24 cellular contexts compared by ENCODE assay signal in genomic region chr11:95508219-95508880, GRCh38.
DNase-seq lines count a peak whose midpoint lies in the region; ATAC-seq and TF ChIP-seq lines count a peak whose summit lies in the region.
"Had no signal": no experiment of that assay in that cellular context is flagged by ENCODE, and none has a peak within 500 bp of the region (broad histone marks: within the 10 kb centered on the region; RNA-seq: fewer than 3 reads in every experiment).

No MANE protein-coding gene starts in this region.

- H3K27me3 ChIP-seq in NT2/D1 (ENCODE audit: insufficient read depth, insufficient read length) = no peaks in the 10 kb centered on the region
- H3K27me3 ChIP-seq in right cardiac atrium (ENCODE audit: control insufficient read depth, insufficient read depth) = no peaks in the 10 kb centered on the region
- H3K27me3 ChIP-seq in smooth muscle cell (ENCODE audit: low read depth) = no peaks in the 10 kb centered on the region
- H3K27me3 ChIP-seq: left lung, SJCRH30 had no signal

- H3K27ac ChIP-seq in right cardiac atrium (ENCODE audit: low read length) = no peak overlapping the region
- H3K27ac ChIP-seq in smooth muscle cell (ENCODE audit: low read depth) = peak overlapping the region; percentile 77
- H3K27ac ChIP-seq: C4-2B, KMS-11, left lung, SJCRH30 had no signal

- no peak overlapping the region for H3K4me3 ChIP-seq in NT2/D1 (ENCODE audit: insufficient read length, low read depth)
- H3K4me3 ChIP-seq in cardiac fibroblast (replicated peaks in 1 of 2; ENCODE audit: low read depth in 2 of 2, low read length in 2 of 2) = no peak overlapping the region
- no peak overlapping the region for H3K4me3 ChIP-seq in right cardiac atrium (ENCODE audit: low read length)
- H3K4me3 ChIP-seq in smooth muscle cell = no peak overlapping the region
- H3K4me3 ChIP-seq: left lung, SJCRH30 had no signal

- intact Hi-C loops in right cardiac atrium (cut with DNase I) = no loop called here
- intact Hi-C loops in left colon (cut with DNase I, micrococcal nuclease) = no loop called here

- TF ChIP-seq CTCF in cardiac fibroblast (IDR thresholded peaks at IDR 0.05; ENCODE audit: low read depth, low read length) (no peak), smooth muscle cell (IDR thresholded peaks at IDR 0.05; ENCODE audit: borderline replicate concordance, insufficient read depth, poor library complexity, severe bottlenecking) (no peak)

- WGBS in right cardiac atrium = 59% methylated on average over 7 of the region's 7 CpGs
- WGBS in smooth muscle cell (ENCODE audit: low lambda C conversion rate) = 39% methylated on average over 7 of the region's 7 CpGs

- H3F3A ChIP-seq in smooth muscle cell (ENCODE audit: low read depth) = peaks cover 33% of the 10 kb centered on the region

- DNase-seq in NT2/D1 (ENCODE audit: low read depth, low spot score) (peak; percentile 27), cardiac fibroblast (ENCODE audit: low read depth in 2 of 2) (peak; percentile 20 to 63), right cardiac atrium (no peak), smooth muscle cell (lab: John Stamatoyannopoulos, UW; ENCODE audit: unreplicated experiment) (no peak), left colon (no peak)
- no peak for DNase-seq in activated CD4-positive, alpha-beta T cell treated with anti-CD3 and anti-CD28 coated beads for 1 hour
- DNase-seq: activated CD4-positive, CD25-positive, alpha-beta regulatory T cell treated with anti-CD3 and anti-CD28 coated beads, Interleukin-2, amount 50 U/mL, for 72 hours; amygdala; Calu3; central memory CD4-positive, alpha-beta T cell; DND-41; GOT3; immature natural killer cell; left lung; NCI-H146; NCI-H524; posterior cingulate gyrus; substantia nigra had no signal

- no peaks in the 10 kb centered on the region for H3K79me2 ChIP-seq in smooth muscle cell (ENCODE audit: low read depth)

- H3K9me3 ChIP-seq in NT2/D1 (ENCODE audit: insufficient read depth, low read length) (no peaks in the 10 kb centered on the region), right cardiac atrium (ENCODE audit: control insufficient read depth, low read length) (no peaks in the 10 kb centered on the region), smooth muscle cell (replicated peaks; ENCODE audit: low read depth) (no peaks in the 10 kb centered on the region)
- H3K9me3 ChIP-seq: left lung, SJCRH30 had no signal

- no peaks in the 10 kb centered on the region for H3K4me1 ChIP-seq in NT2/D1 (ENCODE audit: insufficient read depth, insufficient read length)
- H3K4me1 ChIP-seq in right cardiac atrium (ENCODE audit: control insufficient read depth, insufficient read depth, low read length) = no peaks in the 10 kb centered on the region
- H3K4me1 ChIP-seq in smooth muscle cell (ENCODE audit: low read depth) = peaks cover 25% of the 10 kb centered on the region
- H3K4me1 ChIP-seq: SJCRH30 had no signal

- H3K9ac ChIP-seq in NT2/D1 (ENCODE audit: insufficient read length, low read depth) (no peak overlapping the region), smooth muscle cell (ENCODE audit: low read depth) (no peak overlapping the region)
- H3K9ac ChIP-seq: KMS-11 had no signal

- no peaks in the 10 kb centered on the region for H4K20me1 ChIP-seq in smooth muscle cell (ENCODE audit: low read depth)

- H3K36me3 ChIP-seq in NT2/D1 (ENCODE audit: insufficient read depth, insufficient read length, low read length) (no peaks in the 10 kb centered on the region), smooth muscle cell (ENCODE audit: low read depth) (no peaks in the 10 kb centered on the region)
- H3K36me3 ChIP-seq: left lung, SJCRH30 had no signal

- ATAC-seq in right cardiac atrium (peak; percentile 22 to 47), GM21576 (IDR thresholded peaks at IDR 0.05; ENCODE audit: unreplicated experiment) (no peak), left colon (no peak)
- ATAC-seq: activated T-cell treated with anti-CD3 and anti-CD28 coated beads, Interleukin-2, amount 50 U/mL, for 72 hours; left lung; Panc1 had no signal

- no peak overlapping the region for H2AFZ ChIP-seq in smooth muscle cell (ENCODE audit: low read depth)

- H3K4me2 ChIP-seq in smooth muscle cell = peak overlapping the region; percentile 74
- H3K4me2 ChIP-seq: KMS-11 had no signal

Comparison
In these comparisons a context has a peak if more than half of its experiments do, and no peak if none do; other contexts are left out.
1. DNase-seq: peak in NT2/D1 (single experiment) and cardiac fibroblast (2 of 2); none in right cardiac atrium (0 of 3), smooth muscle cell (single experiment), activated CD4-positive, alpha-beta T cell treated with anti-CD3 and anti-CD28 coated beads for 1 hour (single experiment) and left colon (0 of 2).
2. ATAC-seq: peak in right cardiac atrium (2 of 2); none in GM21576 (single experiment) and left colon (single experiment).